Comparison of ENCODE assay signal across 26 cellular contexts in the genomic region with DNA sequence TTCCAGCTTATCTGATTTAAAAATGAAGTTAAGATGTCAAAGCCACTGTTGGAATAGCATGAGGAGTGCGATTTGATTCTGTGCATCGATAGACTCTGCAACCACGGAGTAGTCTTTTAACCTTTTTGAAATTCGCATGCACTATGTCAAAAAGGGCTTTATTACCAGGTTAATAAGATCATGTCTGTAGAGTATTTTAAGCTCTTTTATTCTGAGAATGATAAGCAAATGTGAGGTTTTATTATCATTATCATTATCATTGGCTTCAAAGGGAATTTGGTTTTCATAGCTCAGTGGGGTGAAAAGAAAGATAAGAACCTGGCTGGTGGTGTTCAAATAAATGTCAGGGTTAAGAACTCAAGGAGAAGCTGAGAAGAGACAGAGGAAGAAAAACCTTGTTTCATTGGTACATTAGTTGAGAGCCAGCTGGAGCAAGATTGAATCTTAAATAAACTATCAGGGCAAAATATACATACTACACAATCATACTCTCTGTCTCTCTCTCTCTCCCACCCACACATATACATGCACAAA.
"Had no signal": no experiment of that assay in that cellular context is flagged by ENCODE, and none has a peak within 500 bp of the region (broad histone marks: within the 10 kb centered on the region; RNA-seq: fewer than 3 reads in every experiment).

No MANE protein-coding gene starts in this region.

- H3K4me2 ChIP-seq: smooth muscle cell had no signal

- H3K36me3 ChIP-seq: lower lobe of right lung, ovary, right atrium auricular region, right lobe of liver, tibial nerve, uterus had no signal

- H3K36me3 Mint-ChIP-seq: naive thymus-derived CD4-positive, alpha-beta T cell; stimulated activated memory B cell treated with anti-CD40 and anti-IgM and Interleukin-4, amounts not matched to agents 10 μg/mL and 1 μg/mL and 100 μg/mL, for 72 hours; type B pancreatic cell had no signal

- H3K9me3 ChIP-seq: lower lobe of right lung, mucosa of descending colon, ovary, right atrium auricular region, right lobe of liver, tibial nerve, uterus had no signal

- H3K4me1 Mint-ChIP-seq: naive thymus-derived CD4-positive, alpha-beta T cell; stimulated activated naive CD8-positive, alpha-beta T cell treated with anti-CD3 and anti-CD28 coated beads, Interleukin-15, amount 100 ng/mL, for 72 hours had no signal

- H3K4me1 ChIP-seq: lower lobe of right lung, right atrium auricular region, tibial nerve, uterus had no signal

- H3K27me3 Mint-ChIP-seq: progenitor cell of endocrine pancreas had no signal

- H3K4me3 ChIP-seq: lower lobe of right lung, mucosa of descending colon, ovary, right atrium auricular region, right lobe of liver, smooth muscle cell, tibial nerve, uterus had no signal

- DNase-seq: hippocampal formation; kidney glomerular epithelial cell; left cardiac atrium; left ventricle myocardium superior; lower lobe of right lung; midbrain; mucosa of descending colon; naive thymus-derived CD4-positive, alpha-beta T cell; nephron progenitor cell; ovary; right lobe of liver; stimulated activated CD4-positive, alpha-beta T cell treated with anti-CD3 and anti-CD28 coated beads, Interleukin-1b, Interleukin-23, amount 100 ng/mL, for 48 hours; stimulated activated CD4-positive, alpha-beta T cell treated with anti-CD3 and anti-CD28 coated beads, Interleukin-2, amount 100 ng/mL, for 48 hours; stimulated activated CD4-positive, alpha-beta T cell treated with anti-CD3 and anti-CD28 coated beads, Interleukin-4, amount 100 ng/mL, for 4 hours; stimulated activated CD8-positive, alpha-beta memory T cell treated with anti-CD3 and anti-CD28 coated beads, Interleukin-4, amount 100 ng/mL, for 48 hours; stimulated activated naive CD4-positive, alpha-beta T cell treated with Interleukin-2 at 50 U/mL for 16 hours; stimulated activated naive CD8-positive, alpha-beta T cell treated with anti-CD3 and anti-CD28 coated beads, Interleukin-15, amount 100 ng/mL, for 72 hours; substantia nigra; uterus had no signal

- H3K27ac ChIP-seq: lower lobe of right lung, ovary, right atrium auricular region, right lobe of liver, tibial nerve, uterus had no signal

- H3K27ac Mint-ChIP-seq: naive thymus-derived CD4-positive, alpha-beta T cell; nephron progenitor cell; progenitor cell of endocrine pancreas; stimulated activated memory B cell treated with anti-CD40 and anti-IgM and Interleukin-4, amounts not matched to agents 10 μg/mL and 1 μg/mL and 100 μg/mL, for 72 hours; stimulated activated naive CD8-positive, alpha-beta T cell treated with anti-CD3 and anti-CD28 coated beads, Interleukin-15, amount 100 ng/mL, for 72 hours; type B pancreatic cell had no signal

- H3K4me3 Mint-ChIP-seq: naive thymus-derived CD4-positive, alpha-beta T cell; nephron progenitor cell; stimulated activated memory B cell treated with anti-CD40 and anti-IgM and Interleukin-4, amounts not matched to agents 10 μg/mL and 1 μg/mL and 100 μg/mL, for 72 hours; stimulated activated naive CD8-positive, alpha-beta T cell treated with anti-CD3 and anti-CD28 coated beads, Interleukin-15, amount 100 ng/mL, for 72 hours; type B pancreatic cell had no signal

- H3K9me3 Mint-ChIP-seq: nephron progenitor cell; stimulated activated memory B cell treated with anti-CD40 and anti-IgM and Interleukin-4, amounts not matched to agents 10 μg/mL and 1 μg/mL and 100 μg/mL, for 72 hours; stimulated activated naive CD8-positive, alpha-beta T cell treated with anti-CD3 and anti-CD28 coated beads, Interleukin-15, amount 100 ng/mL, for 72 hours; type B pancreatic cell had no signal

- H3K27me3 ChIP-seq: ovary, right atrium auricular region, right lobe of liver, tibial nerve, uterus had no signal

- ATAC-seq: left cardiac atrium; left lobe of liver; left ventricle myocardium superior; lower lobe of right lung; mucosa of descending colon; naive thymus-derived CD4-positive, alpha-beta T cell; right lobe of liver; stimulated activated memory B cell treated with anti-CD40 and anti-IgM and Interleukin-4, amounts not matched to agents 10 μg/mL and 1 μg/mL and 100 μg/mL, for 72 hours; stimulated activated naive CD8-positive, alpha-beta T cell treated with anti-CD3 and anti-CD28 coated beads, Interleukin-15, amount 100 ng/mL, for 72 hours had no signal
